9 cellular contexts compared by ENCODE assay signal in the genomic region with DNA sequence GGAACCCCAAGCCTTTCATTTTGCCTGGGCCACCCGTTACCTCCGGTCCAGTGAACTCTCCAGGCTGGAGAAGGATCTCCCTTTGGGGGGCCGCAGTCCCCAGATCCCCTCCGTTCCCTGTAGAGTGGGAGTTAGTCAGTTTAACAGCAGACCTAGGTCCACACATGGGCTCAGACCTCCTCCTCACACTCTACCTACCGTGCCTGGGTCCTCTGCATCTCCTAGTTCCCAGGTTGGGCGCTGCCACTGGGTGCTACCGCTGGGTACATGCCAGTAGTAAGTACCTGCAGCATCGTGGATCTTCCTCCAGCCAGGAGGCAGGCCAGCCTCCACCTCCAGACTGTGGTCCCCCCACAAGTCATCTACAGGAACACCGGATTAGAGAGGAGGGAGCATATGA. TPM values are rescaled to one million over a fixed set of nuclear protein-coding genes. Genes with fewer than 3 reads are reported as not detected.
A peak's percentile ranks its signal among the peaks of the same experiment; 100 is the strongest.
DNase-seq lines count a peak whose midpoint lies in the region; ATAC-seq, FAIRE-seq and TF ChIP-seq lines count a peak whose summit lies in the region.
"Had no signal": no experiment of that assay in that cellular context is flagged by ENCODE, and none has a peak within 500 bp of the region (broad histone marks: within the 10 kb centered on the region; RNA-seq: fewer than 3 reads in every experiment).

No MANE protein-coding gene starts in this region.

- TF ChIP-seq CTCF in keratinocyte (optimal IDR thresholded peaks at IDR 0.05 in 1 of 3, IDR thresholded peaks at IDR 0.05 in 1 of 3, conservative IDR thresholded peaks at IDR 0.05 in 1 of 3; ENCODE audit: extremely low read depth in 1 of 3, insufficient read depth in 2 of 3, low read length in 3 of 3): no peak

- FAIRE-seq in keratinocyte (lab: Jason Lieb, UNC): peak; percentile 17

- dilution Hi-C loops in keratinocyte (cut with MboI; ENCODE audit: extremely low pct_ligation_motif_present, low sequenced_read_pairs): no loop called here

- H3K9me3 Mint-ChIP-seq in T-helper 2 cell treated with Interferon-gamma antibody and Interleukin-4, amounts not matched to agents 5 μg/mL and 100 μg/mL, for 36 hours: no peaks in the 10 kb centered on the region
- H3K9me3 Mint-ChIP-seq in activated naive CD4-positive, alpha-beta T cell treated with anti-CD3 and anti-CD28 coated beads, Interleukin-2, amount 50 U/mL, for 72 hours: no peaks in the 10 kb centered on the region

- no peaks in the 10 kb centered on the region for H4K20me1 ChIP-seq in keratinocyte (ENCODE audit: control insufficient read depth, extremely low read depth, insufficient read depth, low read length)

- no peaks in the 10 kb centered on the region for H3K27me3 Mint-ChIP-seq in T-helper 2 cell treated with Interferon-gamma antibody and Interleukin-4, amounts not matched to agents 5 μg/mL and 100 μg/mL, for 36 hours (ENCODE audit: low read depth)

- H3K36me3 ChIP-seq in keratinocyte (ENCODE audit: control insufficient read depth in 2 of 2, extremely low read depth in 1 of 2, insufficient read depth in 2 of 2, low read length in 2 of 2): peaks cover 16 to 23% of the 10 kb centered on the region in 2 experiments

- peak overlapping the region; percentile 93 for H3K4me2 ChIP-seq in keratinocyte (ENCODE audit: control insufficient read depth, extremely low read depth, insufficient read depth, low read depth, low read length)

- peak overlapping the region; percentile 73 to 95 (median 87) for H3K4me3 ChIP-seq in keratinocyte (ENCODE audit: control insufficient read depth in 2 of 3, extremely low read depth in 1 of 3, insufficient read depth in 2 of 3, low read depth in 1 of 3, low read length in 3 of 3)

- H3K27ac Mint-ChIP-seq in T-helper 2 cell treated with Interferon-gamma antibody and Interleukin-4, amounts not matched to agents 5 μg/mL and 100 μg/mL, for 36 hours: peak overlapping the region; percentile 93
- peak overlapping the region; percentile 73 to 98 for H3K27ac Mint-ChIP-seq in activated naive CD4-positive, alpha-beta T cell treated with anti-CD3 and anti-CD28 coated beads, Interleukin-2, amount 50 U/mL, for 72 hours

- peaks cover 22% of the 10 kb centered on the region for H3K4me1 Mint-ChIP-seq in T-helper 2 cell treated with Interferon-gamma antibody and Interleukin-4, amounts not matched to agents 5 μg/mL and 100 μg/mL, for 36 hours (ENCODE audit: low read depth)

- no peaks in the 10 kb centered on the region for H3K9me3 ChIP-seq in keratinocyte (ENCODE audit: control insufficient read depth, low read depth, low read length)

- peak overlapping the region; percentile 81 for H2AFZ ChIP-seq in keratinocyte (ENCODE audit: control insufficient read depth, low read length)

- H3K9me1 ChIP-seq in keratinocyte (ENCODE audit: control insufficient read depth, extremely low read depth, insufficient read depth, low read length): no peaks in the 10 kb centered on the region

- peak overlapping the region; percentile 93 for H3K9ac ChIP-seq in keratinocyte (ENCODE audit: control insufficient read depth, extremely low read depth, insufficient read depth, low read length)

- peak overlapping the region; percentile 92 for H3K4me3 Mint-ChIP-seq in T-helper 2 cell treated with Interferon-gamma antibody and Interleukin-4, amounts not matched to agents 5 μg/mL and 100 μg/mL, for 36 hours

- H3K27ac ChIP-seq in keratinocyte (ENCODE audit: control insufficient read depth, insufficient read depth, low read length) (peak overlapping the region; percentile 93), substantia nigra (ENCODE audit: low read depth, low read length, poor library complexity, severe bottlenecking) (peak overlapping the region; percentile 91)

- no peaks in the 10 kb centered on the region for H3K27me3 ChIP-seq in keratinocyte (ENCODE audit: control insufficient read depth, extremely low read depth, insufficient read depth, low read length)

- peaks cover 26% of the 10 kb centered on the region for H3K79me2 ChIP-seq in keratinocyte (ENCODE audit: control insufficient read depth, insufficient read depth, low read length)

- peaks cover 33% of the 10 kb centered on the region for H3K36me3 Mint-ChIP-seq in T-helper 2 cell treated with Interferon-gamma antibody and Interleukin-4, amounts not matched to agents 5 μg/mL and 100 μg/mL, for 36 hours (ENCODE audit: low read depth)
- peaks cover 32 to 38% of the 10 kb centered on the region in 2 donors for H3K36me3 Mint-ChIP-seq in activated naive CD4-positive, alpha-beta T cell treated with anti-CD3 and anti-CD28 coated beads, Interleukin-2, amount 50 U/mL, for 72 hours

- DNase-seq in T-helper 2 cell treated with Interferon-gamma antibody and Interleukin-4, amounts not matched to agents 5 μg/mL and 100 μg/mL, for 36 hours (ENCODE audit: low spot score): no peak
- DNase-seq in T-helper 2 cell (no peak), keratinocyte (ENCODE audit: low read depth, low spot score) (no peak), substantia nigra (lab: John Stamatoyannopoulos, UW) (peak in 3 of 49 donors; percentile 19 to 46 (median 26)), NCI-H510A (lab: John Stamatoyannopoulos, UW) (no peak)
- no peak for DNase-seq in activated naive CD4-positive, alpha-beta T cell treated with anti-CD3 and anti-CD28 coated beads, Interleukin-2, amount 50 U/mL, for 72 hours (ENCODE audit: low spot score in 2 of 2)
- DNase-seq in stimulated activated CD4-positive, alpha-beta T cell treated with anti-CD3 and anti-CD28 coated beads, Interleukin-4, amount 100 ng/mL, for 1 hour: no peak

- ATAC-seq in activated naive CD4-positive, alpha-beta T cell treated with anti-CD3 and anti-CD28 coated beads, Interleukin-2, amount 50 U/mL, for 72 hours: no peak
- ATAC-seq in GM19324 (IDR thresholded peaks at IDR 0.05; ENCODE audit: low FRiP score, unreplicated experiment): no peak

- peaks cover 23% of the 10 kb centered on the region for H3K4me1 ChIP-seq in keratinocyte (ENCODE audit: control insufficient read depth, extremely low read depth, insufficient read depth, low read length)

RNA-seq across cellular contexts. Expression of gene APBB3, which starts 0.8 kb away (rescaled TPM):
- 10 to 100 TPM; 36.6 to 38.1 TPM for total RNA-seq in activated naive CD4-positive, alpha-beta T cell treated with anti-CD3 and anti-CD28 coated beads, Interleukin-2, amount 50 U/mL, for 72 hours
- polyA plus RNA-seq in keratinocyte: 6.7 to 12.4 TPM (median 7.1 TPM) in 3 replicates
- 4.0 TPM for polyA plus RNA-seq in keratinocyte (2011; ENCODE audit: low read depth)
- polyA plus RNA-seq in keratinocyte (2011; cell fraction: cytosol; rRNA removed): 1.4 and 2.4 TPM in 2 replicates
- polyA plus RNA-seq in keratinocyte (2011; cell fraction: nucleus; rRNA removed): 40.3 and 44.0 TPM in 2 replicates
- polyA plus RNA-seq in keratinocyte (2012; ENCODE audit: low replicate concordance): 4.4 and 17.2 TPM in 2 replicates
- polyA minus RNA-seq in keratinocyte: 12.6 to 18.5 TPM (median 15.9 TPM) in 3 replicates
- 2.1 TPM for polyA minus RNA-seq in keratinocyte (2011; cell fraction: cytosol; rRNA and poly(A)+ RNA removed)
- 5.9 and 8.6 TPM in 2 replicates for polyA minus RNA-seq in keratinocyte (2011; cell fraction: nucleus; rRNA and poly(A)+ RNA removed)

RNA-seq across cellular contexts. Expression of gene SLC35A4, which starts 1.1 kb away (rescaled TPM):
- total RNA-seq in activated naive CD4-positive, alpha-beta T cell treated with anti-CD3 and anti-CD28 coated beads, Interleukin-2, amount 50 U/mL, for 72 hours: 10 to 100 TPM; 62.5 to 70.3 TPM
- polyA plus RNA-seq in keratinocyte: 63.1 to 95.7 TPM (median 63.5 TPM) in 3 replicates
- polyA plus RNA-seq in keratinocyte (2011; ENCODE audit: low read depth): 7.7 TPM
- polyA plus RNA-seq in keratinocyte (2011; cell fraction: cytosol; rRNA removed): 80.5 and 89.5 TPM in 2 replicates
- polyA plus RNA-seq in keratinocyte (2011; cell fraction: nucleus; rRNA removed): 65.0 and 85.0 TPM in 2 replicates
- 69.7 and 77.9 TPM in 2 replicates for polyA plus RNA-seq in keratinocyte (2012; ENCODE audit: low replicate concordance)
- 70.9 to 195 TPM (median 80.6 TPM) in 3 replicates for polyA minus RNA-seq in keratinocyte
- 38.2 TPM for polyA minus RNA-seq in keratinocyte (2011; cell fraction: cytosol; rRNA and poly(A)+ RNA removed)
- polyA minus RNA-seq in keratinocyte (2011; cell fraction: nucleus; rRNA and poly(A)+ RNA removed): 16.8 and 37.3 TPM in 2 replicates

RNA-seq across cellular contexts. Expression of gene SRA1, which starts 6.3 kb away (rescaled TPM):
- 10 to 100 TPM; 29.3 to 55.0 TPM for total RNA-seq in activated naive CD4-positive, alpha-beta T cell treated with anti-CD3 and anti-CD28 coated beads, Interleukin-2, amount 50 U/mL, for 72 hours
- 19.3 to 48.3 TPM (median 32.4 TPM) in 3 replicates for polyA plus RNA-seq in keratinocyte
- polyA plus RNA-seq in keratinocyte (2011; ENCODE audit: low read depth): 35.5 TPM
- 26.3 and 34.7 TPM in 2 replicates for polyA plus RNA-seq in keratinocyte (2011; cell fraction: cytosol; rRNA removed)
- polyA plus RNA-seq in keratinocyte (2011; cell fraction: nucleus; rRNA removed): 21.1 and 23.6 TPM in 2 replicates
- 25.5 and 37.0 TPM in 2 replicates for polyA plus RNA-seq in keratinocyte (2012; ENCODE audit: low replicate concordance)
- 12.3 to 17.8 TPM (median 13.8 TPM) in 3 replicates for polyA minus RNA-seq in keratinocyte
- 23.0 TPM for polyA minus RNA-seq in keratinocyte (2011; cell fraction: cytosol; rRNA and poly(A)+ RNA removed)
- 3.3 and 3.8 TPM in 2 replicates for polyA minus RNA-seq in keratinocyte (2011; cell fraction: nucleus; rRNA and poly(A)+ RNA removed)

RNA-seq across cellular contexts. Expression of gene EIF4EBP3, which starts 16.1 kb away (rescaled TPM):
- 10 to 100 TPM; 13.0 to 14.8 TPM for total RNA-seq in activated naive CD4-positive, alpha-beta T cell treated with anti-CD3 and anti-CD28 coated beads, Interleukin-2, amount 50 U/mL, for 72 hours
- polyA plus RNA-seq in keratinocyte: 4.9 to 7.7 TPM (median 5.2 TPM) in 3 replicates
- polyA plus RNA-seq in keratinocyte (2011; ENCODE audit: low read depth): 12.4 TPM
- polyA plus RNA-seq in keratinocyte (2011; cell fraction: cytosol; rRNA removed): 3.7 and 6.6 TPM in 2 replicates
- polyA plus RNA-seq in keratinocyte (2011; cell fraction: nucleus; rRNA removed): 6.3 and 8.3 TPM in 2 replicates
- polyA plus RNA-seq in keratinocyte (2012; ENCODE audit: low replicate concordance): 7.0 and 36.5 TPM in 2 replicates
- polyA minus RNA-seq in keratinocyte: 1.6 to 4.5 TPM (median 2.9 TPM) in 3 replicates
- 3.6 TPM for polyA minus RNA-seq in keratinocyte (2011; cell fraction: cytosol; rRNA and poly(A)+ RNA removed)
- polyA minus RNA-seq in keratinocyte (2011; cell fraction: nucleus; rRNA and poly(A)+ RNA removed): 2.1 TPM in 1 of 2 replicates, not detected in the other
- total RNA-seq: myocyte had no signal
